In genomic region chr7:100827330-100828226, GRCh38 we compare ENCODE assay signal across 8 cellular contexts. TPM values are rescaled to one million over a fixed set of nuclear protein-coding genes. Genes with fewer than 3 reads are reported as not detected.
A peak's percentile ranks its signal among the peaks of the same experiment; 100 is the strongest.
DNase-seq lines count a peak whose midpoint lies in the region; ATAC-seq lines count a peak whose summit lies in the region.

Gene EPHB4, minus strand, starts transcription at chr7:100827523. Its CDS starts 493 bp downstream, at chr7:100827030.

- peaks cover 41% of the 10 kb centered on the region for H3K27me3 Mint-ChIP-seq in activated T-helper 17 cell treated with anti-CD3 and anti-CD28 coated beads, Interleukin-2, amount 50 U/mL, for 72 hours

- H2BK12ac ChIP-seq in neuronal stem cell (ENCODE audit: low read length), result peak within 1 kb of the TSS; percentile 68

- H4K91ac ChIP-seq in neuronal stem cell (ENCODE audit: low read depth, low read length, poor library complexity), result peak within 1 kb of the TSS; percentile 68

- no peaks in the 10 kb centered on the region for H3K27me3 ChIP-seq in neuronal stem cell (ENCODE audit: control insufficient read depth in 3 of 3, insufficient read depth in 3 of 3, low read depth in 1 of 3, low read length in 3 of 3)

- H3K9me3 ChIP-seq in neuronal stem cell (replicated peaks in 1 of 2; ENCODE audit: control insufficient read depth in 2 of 2, insufficient read depth in 1 of 2, low read depth in 1 of 2, low read length in 2 of 2), result no peaks in the 10 kb centered on the region

- peak within 1 kb of the TSS; percentile 96 for H2AFZ ChIP-seq in neuronal stem cell (ENCODE audit: low read length)

- H3K23ac ChIP-seq in neuronal stem cell (ENCODE audit: low read depth, low read length, poor library complexity), result peak within 1 kb of the TSS; percentile 95

- H2AK5ac ChIP-seq in neuronal stem cell (ENCODE audit: low read depth, low read length), result peak within 1 kb of the TSS; percentile 96

- H4K8ac ChIP-seq in neuronal stem cell (ENCODE audit: low read depth, low read length), result peak within 1 kb of the TSS; percentile 9

- H3K4me2 ChIP-seq in neuronal stem cell (ENCODE audit: insufficient read depth, low read length, poor library complexity, severe bottlenecking), result peak within 1 kb of the TSS; percentile 83

- H3K27ac Mint-ChIP-seq in activated T-helper 17 cell treated with anti-CD3 and anti-CD28 coated beads, Interleukin-2, amount 50 U/mL, for 72 hours, result no peak within 1 kb of the TSS

- H3K14ac ChIP-seq in neuronal stem cell (ENCODE audit: low read length), result peak within 1 kb of the TSS; percentile 90

- peak within 1 kb of the TSS; percentile 86 for H3K4ac ChIP-seq in neuronal stem cell (ENCODE audit: low read length)

- H3K4me3 Mint-ChIP-seq in activated T-helper 17 cell treated with anti-CD3 and anti-CD28 coated beads, Interleukin-2, amount 50 U/mL, for 72 hours, result peak within 1 kb of the TSS; percentile 68

- WGBS in neuronal stem cell (ENCODE audit: extremely low coverage in 2 of 2, insufficient read length in 2 of 2, insufficient replicate concordance in 1 of 2), 2 donors, result no CpG with 5 or more reads among the region's 80 CpGs

- H3K4me1 Mint-ChIP-seq in activated T-helper 17 cell treated with anti-CD3 and anti-CD28 coated beads, Interleukin-2, amount 50 U/mL, for 72 hours, result peaks cover 16% of the 10 kb centered on the region

- H2BK120ac ChIP-seq in neuronal stem cell (ENCODE audit: low read depth, low read length), result peak within 1 kb of the TSS; percentile 97

- H2BK5ac ChIP-seq in neuronal stem cell (ENCODE audit: low read length), result peak within 1 kb of the TSS; percentile 95

- H3K9ac ChIP-seq in neuronal stem cell (ENCODE audit: low read depth, low read length, poor library complexity), result peak within 1 kb of the TSS; percentile 89

- peaks cover 23 to 32% of the 10 kb centered on the region in 2 donors for H3K36me3 ChIP-seq in neuronal stem cell (replicated peaks in 1 of 2; ENCODE audit: control insufficient read depth in 2 of 2, insufficient read depth in 2 of 2, low read length in 2 of 2)

- peak within 1 kb of the TSS; percentile 94 for H3K27ac ChIP-seq in neuronal stem cell (replicated peaks; ENCODE audit: low read length)

- H3K4me3 ChIP-seq in neuronal stem cell (ENCODE audit: low read length in 2 of 2), result peak within 1 kb of the TSS; percentile 94 to 99

- peak; percentile 94 for DNase-seq in Daoy (ENCODE audit: low read depth)
- DNase-seq in Kasumi-1 (lab: John Stamatoyannopoulos, UW), result peak; percentile 86
- no peak for DNase-seq in glomerular endothelial cell (ENCODE audit: extremely low read depth, low read depth, low spot score)
- peak; percentile 90 for DNase-seq in neuronal stem cell (ENCODE audit: low spot score)
- no peak for DNase-seq in stimulated activated CD4-positive, alpha-beta T cell treated with anti-CD3 and anti-CD28 coated beads, Interleukin-2, amount 100 ng/mL, for 48 hours

- peak; percentile 9 for ATAC-seq in activated T-helper 17 cell treated with anti-CD3 and anti-CD28 coated beads, Interleukin-2, amount 50 U/mL, for 72 hours (replicated peaks)
- ATAC-seq in GM21737 (IDR thresholded peaks at IDR 0.05; ENCODE audit: unreplicated experiment) (no peak), GM21360 (IDR thresholded peaks at IDR 0.05; ENCODE audit: unreplicated experiment) (no peak)

- H2BK15ac ChIP-seq in neuronal stem cell (ENCODE audit: low read length), result peak within 1 kb of the TSS; percentile 93

- peak within 1 kb of the TSS; percentile 98 for H3K18ac ChIP-seq in neuronal stem cell (ENCODE audit: low read length)

- H3K4me1 ChIP-seq in neuronal stem cell (ENCODE audit: control insufficient read depth in 2 of 2, insufficient read depth in 1 of 2, low read depth in 1 of 2, low read length in 2 of 2), result peaks cover 10 to 14% of the 10 kb centered on the region in 2 donors

- peaks cover 11% of the 10 kb centered on the region for H3K79me1 ChIP-seq in neuronal stem cell (ENCODE audit: low read depth, low read length)

- peaks cover 11% of the 10 kb centered on the region for H3K36me3 Mint-ChIP-seq in activated T-helper 17 cell treated with anti-CD3 and anti-CD28 coated beads, Interleukin-2, amount 50 U/mL, for 72 hours (ENCODE audit: low read depth)

- no peaks in the 10 kb centered on the region for H3K9me3 Mint-ChIP-seq in activated T-helper 17 cell treated with anti-CD3 and anti-CD28 coated beads, Interleukin-2, amount 50 U/mL, for 72 hours

RNA-seq across cellular contexts. Expression of gene EPHB4, which starts in this region (rescaled TPM):
- 57.5 and 62.5 TPM in 2 replicates for total RNA-seq in Daoy (2014; rRNA removed; shearing (Covaris generic))
- 1 to 10 TPM; 4.1 to 6.4 TPM for total RNA-seq in activated T-helper 17 cell treated with anti-CD3 and anti-CD28 coated beads, Interleukin-2, amount 50 U/mL, for 72 hours
- total RNA-seq in glomerular endothelial cell, result 157 and 191 TPM in 2 replicates
- polyA plus RNA-seq in neuronal stem cell (2013, experiment 1 of 2), result 55.9 TPM
- 55.0 TPM for polyA plus RNA-seq in neuronal stem cell (2013, experiment 2 of 2)

Comparison
In these comparisons a context has a peak if more than half of its experiments do, and no peak if none do; other contexts are left out.
1. DNase-seq: peak in Daoy (single experiment), Kasumi-1 (2 of 2) and neuronal stem cell (single experiment); none in glomerular endothelial cell (single experiment) and stimulated activated CD4-positive, alpha-beta T cell treated with anti-CD3 and anti-CD28 coated beads, Interleukin-2, amount 100 ng/mL, for 48 hours (0 of 2).